ENCODE assay signal across 1 cellular context in the genomic region with DNA sequence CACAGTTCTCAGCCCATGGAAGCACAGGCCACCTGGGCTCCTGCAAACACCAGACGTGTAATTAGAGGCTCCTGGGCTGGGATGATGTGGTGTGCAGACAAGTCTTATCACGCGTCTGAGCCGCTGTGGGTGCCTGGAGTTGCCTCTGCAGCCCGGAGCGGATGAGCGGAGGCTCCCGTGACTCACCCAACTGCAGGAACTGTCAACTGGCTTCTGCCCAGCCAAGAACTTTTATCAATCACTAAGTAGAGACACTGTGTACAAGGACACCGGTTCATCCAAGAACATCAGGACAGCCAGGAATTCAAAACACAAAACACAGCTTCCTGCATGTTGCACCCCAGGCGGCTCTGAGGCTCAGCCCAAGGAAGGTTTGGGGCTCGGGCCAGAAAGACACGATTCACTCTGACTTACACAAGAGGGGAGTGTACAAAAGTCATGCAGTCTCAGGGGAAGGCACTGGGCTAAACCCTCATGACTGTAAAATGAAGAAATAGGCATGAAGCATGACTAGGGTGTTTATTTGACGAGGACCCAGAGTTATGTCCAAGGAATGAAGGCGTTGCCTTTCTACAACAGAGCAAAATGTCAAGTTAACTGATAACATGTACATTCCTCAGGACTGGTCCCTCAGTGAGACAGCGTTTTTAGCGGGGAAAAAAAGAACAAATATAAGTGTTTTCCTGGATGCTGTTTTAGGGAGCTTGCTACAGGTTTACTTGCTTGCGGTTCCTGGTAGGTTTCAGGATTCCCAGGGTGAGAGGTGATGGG.
TF ChIP-seq lines count a peak whose summit lies in the region.

No MANE protein-coding gene starts in this region.

TF ChIP-seq in HepG2, 621 proteins besides CTCF, POLR2A, EP300 and RAD21 (continued from another document and continues in another):
- TF ChIP-seq RNF219 (CRISPR knock-in tag; IDR thresholded peaks at IDR 0.05), result no peak
- TF ChIP-seq, protein P1, sequence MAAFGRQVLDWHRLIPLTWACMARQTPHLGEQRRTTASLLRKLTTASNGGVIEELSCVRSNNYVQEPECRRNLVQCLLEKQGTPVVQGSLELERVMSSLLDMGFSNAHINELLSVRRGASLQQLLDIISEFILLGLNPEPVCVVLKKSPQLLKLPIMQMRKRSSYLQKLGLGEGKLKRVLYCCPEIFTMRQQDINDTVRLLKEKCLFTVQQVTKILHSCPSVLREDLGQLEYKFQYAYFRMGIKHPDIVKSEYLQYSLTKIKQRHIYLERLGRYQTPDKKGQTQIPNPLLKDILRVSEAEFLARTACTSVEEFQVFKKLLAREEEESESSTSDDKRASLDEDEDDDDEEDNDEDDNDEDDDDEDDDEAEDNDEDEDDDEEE (CRISPR knock-in tag; IDR thresholded peaks at IDR 0.05), result no peak
- no peak for TF ChIP-seq MATR3 (CRISPR knock-in tag; IDR thresholded peaks at IDR 0.05)
- no peak for TF ChIP-seq HNRNPLL (IDR thresholded peaks at IDR 0.05; ENCODE audit: low read depth, low read length, poor library complexity, severe bottlenecking)
- TF ChIP-seq, protein P2, sequence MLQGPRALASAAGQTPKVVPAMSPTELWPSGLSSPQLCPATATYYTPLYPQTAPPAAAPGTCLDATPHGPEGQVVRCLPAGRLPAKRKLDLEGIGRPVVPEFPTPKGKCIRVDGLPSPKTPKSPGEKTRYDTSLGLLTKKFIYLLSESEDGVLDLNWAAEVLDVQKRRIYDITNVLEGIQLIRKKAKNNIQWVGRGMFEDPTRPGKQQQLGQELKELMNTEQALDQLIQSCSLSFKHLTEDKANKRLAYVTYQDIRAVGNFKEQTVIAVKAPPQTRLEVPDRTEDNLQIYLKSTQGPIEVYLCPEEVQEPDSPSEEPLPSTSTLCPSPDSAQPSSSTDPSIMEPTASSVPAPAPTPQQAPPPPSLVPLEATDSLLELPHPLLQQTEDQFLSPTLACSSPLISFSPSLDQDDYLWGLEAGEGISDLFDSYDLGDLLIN (CRISPR knock-in tag; IDR thresholded peaks at IDR 0.05; ENCODE audit: borderline replicate concordance), result no peak
- TF ChIP-seq BORCS8-MEF2B (CRISPR knock-in tag; IDR thresholded peaks at IDR 0.05), result no peak
- no peak for TF ChIP-seq ZNF224 (CRISPR knock-in tag; IDR thresholded peaks at IDR 0.05)
- no peak for TF ChIP-seq MED1 (CRISPR knock-in tag; IDR thresholded peaks at IDR 0.05)
- no peak for TF ChIP-seq U2AF1 (optimal IDR thresholded peaks at IDR 0.05; ENCODE audit: low read depth, low read length)
- TF ChIP-seq MAFF (IDR thresholded peaks at IDR 0.05; ENCODE audit: low read depth, low read length), result 0 out of 2 replicates have a peak, but pooled peaks have one; percentile 12
- TF ChIP-seq ZMYM2 (CRISPR knock-in tag; IDR thresholded peaks at IDR 0.05), result no peak
- TF ChIP-seq SOX5 (CRISPR knock-in tag; IDR thresholded peaks at IDR 0.05; ENCODE audit: borderline replicate concordance), result peak; percentile 23; the same call in 1 of the 2 replicates
- TF ChIP-seq NFIB (CRISPR knock-in tag; IDR thresholded peaks at IDR 0.05; ENCODE audit: borderline replicate concordance), result no peak
- no peak for TF ChIP-seq IKZF5 (CRISPR knock-in tag; IDR thresholded peaks at IDR 0.05)
- TF ChIP-seq SALL2 (CRISPR knock-in tag; IDR thresholded peaks at IDR 0.05), result no peak
- TF ChIP-seq, protein P3, sequence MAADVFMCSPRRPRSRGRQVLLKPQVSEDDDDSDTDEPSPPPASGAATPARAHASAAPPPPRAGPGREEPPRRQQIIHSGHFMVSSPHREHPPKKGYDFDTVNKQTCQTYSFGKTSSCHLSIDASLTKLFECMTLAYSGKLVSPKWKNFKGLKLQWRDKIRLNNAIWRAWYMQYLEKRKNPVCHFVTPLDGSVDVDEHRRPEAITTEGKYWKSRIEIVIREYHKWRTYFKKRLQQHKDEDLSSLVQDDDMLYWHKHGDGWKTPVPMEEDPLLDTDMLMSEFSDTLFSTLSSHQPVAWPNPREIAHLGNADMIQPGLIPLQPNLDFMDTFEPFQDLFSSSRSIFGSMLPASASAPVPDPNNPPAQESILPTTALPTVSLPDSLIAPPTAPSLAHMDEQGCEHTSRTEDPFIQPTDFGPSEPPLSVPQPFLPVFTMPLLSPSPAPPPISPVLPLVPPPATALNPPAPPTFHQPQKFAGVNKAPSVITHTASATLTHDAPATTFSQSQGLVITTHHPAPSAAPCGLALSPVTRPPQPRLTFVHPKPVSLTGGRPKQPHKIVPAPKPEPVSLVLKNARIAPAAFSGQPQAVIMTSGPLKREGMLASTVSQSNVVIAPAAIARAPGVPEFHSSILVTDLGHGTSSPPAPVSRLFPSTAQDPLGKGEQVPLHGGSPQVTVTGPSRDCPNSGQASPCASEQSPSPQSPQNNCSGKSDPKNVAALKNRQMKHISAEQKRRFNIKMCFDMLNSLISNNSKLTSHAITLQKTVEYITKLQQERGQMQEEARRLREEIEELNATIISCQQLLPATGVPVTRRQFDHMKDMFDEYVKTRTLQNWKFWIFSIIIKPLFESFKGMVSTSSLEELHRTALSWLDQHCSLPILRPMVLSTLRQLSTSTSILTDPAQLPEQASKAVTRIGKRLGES (CRISPR knock-in tag; IDR thresholded peaks at IDR 0.05; ENCODE audit: borderline replicate concordance), result no peak
- no peak for TF ChIP-seq NR2C2 (CRISPR knock-in tag; IDR thresholded peaks at IDR 0.05; ENCODE audit: borderline replicate concordance)
- no peak for TF ChIP-seq ZNF225 (CRISPR knock-in tag; IDR thresholded peaks at IDR 0.05)
- TF ChIP-seq, protein P4, sequence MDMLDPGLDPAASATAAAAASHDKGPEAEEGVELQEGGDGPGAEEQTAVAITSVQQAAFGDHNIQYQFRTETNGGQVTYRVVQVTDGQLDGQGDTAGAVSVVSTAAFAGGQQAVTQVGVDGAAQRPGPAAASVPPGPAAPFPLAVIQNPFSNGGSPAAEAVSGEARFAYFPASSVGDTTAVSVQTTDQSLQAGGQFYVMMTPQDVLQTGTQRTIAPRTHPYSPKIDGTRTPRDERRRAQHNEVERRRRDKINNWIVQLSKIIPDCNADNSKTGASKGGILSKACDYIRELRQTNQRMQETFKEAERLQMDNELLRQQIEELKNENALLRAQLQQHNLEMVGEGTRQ (IDR thresholded peaks at IDR 0.05; ENCODE audit: low read depth, low read length), result no peak
- TF ChIP-seq, protein P4 (CRISPR knock-in tag; IDR thresholded peaks at IDR 0.05; ENCODE audit: borderline replicate concordance), result no peak
- TF ChIP-seq HOXD1 (CRISPR knock-in tag; IDR thresholded peaks at IDR 0.05), result no peak
- no peak for TF ChIP-seq ZNF160 (CRISPR knock-in tag; IDR thresholded peaks at IDR 0.05)
- no peak for TF ChIP-seq PHF5A (CRISPR knock-in tag; IDR thresholded peaks at IDR 0.05; ENCODE audit: low read depth, unreplicated experiment)
- TF ChIP-seq LRRFIP1 (CRISPR knock-in tag; conservative IDR thresholded peaks at IDR 0.05), result no peak
- no peak for TF ChIP-seq PATZ1 (CRISPR knock-in tag; IDR thresholded peaks at IDR 0.05)
- TF ChIP-seq PCBP2 (optimal IDR thresholded peaks at IDR 0.05; ENCODE audit: low read depth, low read length, poor library complexity, severe bottlenecking), result no peak
- TF ChIP-seq, protein P5, sequence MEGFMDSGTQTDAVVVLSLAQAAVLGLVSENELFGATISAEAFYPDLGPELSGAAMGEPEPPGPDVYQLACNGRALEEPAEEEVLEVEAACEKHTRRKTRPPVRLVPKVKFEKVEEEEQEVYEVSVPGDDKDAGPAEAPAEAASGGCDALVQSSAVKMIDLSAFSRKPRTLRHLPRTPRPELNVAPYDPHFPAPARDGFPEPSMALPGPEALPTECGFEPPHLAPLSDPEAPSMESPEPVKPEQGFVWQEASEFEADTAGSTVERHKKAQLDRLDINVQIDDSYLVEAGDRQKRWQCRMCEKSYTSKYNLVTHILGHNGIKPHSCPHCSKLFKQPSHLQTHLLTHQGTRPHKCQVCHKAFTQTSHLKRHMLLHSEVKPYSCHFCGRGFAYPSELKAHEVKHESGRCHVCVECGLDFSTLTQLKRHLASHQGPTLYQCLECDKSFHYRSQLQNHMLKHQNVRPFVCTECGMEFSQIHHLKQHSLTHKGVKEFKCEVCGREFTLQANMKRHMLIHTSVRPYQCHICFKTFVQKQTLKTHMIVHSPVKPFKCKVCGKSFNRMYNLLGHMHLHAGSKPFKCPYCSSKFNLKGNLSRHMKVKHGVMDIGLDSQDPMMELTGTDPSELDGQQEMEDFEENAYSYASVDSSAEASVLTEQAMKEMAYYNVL (CRISPR knock-in tag; IDR thresholded peaks at IDR 0.05; ENCODE audit: borderline replicate concordance), result no peak
- TF ChIP-seq ZNF20 (CRISPR knock-in tag; IDR thresholded peaks at IDR 0.05), result no peak
- no peak for TF ChIP-seq ZKSCAN1 (IDR thresholded peaks at IDR 0.05; ENCODE audit: low read length)
- TF ChIP-seq ZNF331 (CRISPR knock-in tag; IDR thresholded peaks at IDR 0.05), result no peak
- no peak for TF ChIP-seq ATF1 (CRISPR knock-in tag; IDR thresholded peaks at IDR 0.05)
- no peak for TF ChIP-seq CENPT (CRISPR knock-in tag; IDR thresholded peaks at IDR 0.05; ENCODE audit: low read depth)
- no peak for TF ChIP-seq TEF (CRISPR knock-in tag; IDR thresholded peaks at IDR 0.05)
- no peak for TF ChIP-seq HDAC6 (IDR thresholded peaks at IDR 0.05; ENCODE audit: low read depth, low read length)
- no peak for TF ChIP-seq LBX2 (CRISPR knock-in tag; IDR thresholded peaks at IDR 0.05; ENCODE audit: borderline replicate concordance)
- no peak for TF ChIP-seq RBFOX2 (IDR thresholded peaks at IDR 0.05; ENCODE audit: low read depth, low read length)
